ENCODE assay signal across 39 cellular contexts in genomic region chr9:26540094-26540493, GRCh38.
"Had no signal": no experiment of that assay in that cellular context is flagged by ENCODE, and none has a peak within 500 bp of the region (broad histone marks: within the 10 kb centered on the region; RNA-seq: fewer than 3 reads in every experiment).

No MANE protein-coding gene starts in this region.

- H3K27me3 Mint-ChIP-seq: activated naive CD4-positive, alpha-beta T cell treated with anti-CD3 and anti-CD28 coated beads, Interleukin-2, amount 10 ng/mL, durations not matched to agents 7 days and 5 days; activated naive CD4-positive, alpha-beta T cell treated with anti-CD3 and anti-CD28 coated beads, Interleukin-2, amount 50 U/mL, for 24 hours; activated naive CD8-positive, alpha-beta T cell; activated naive CD8-positive, alpha-beta T cell treated with anti-CD3 and anti-CD28 coated beads for 36 hours; activated naive CD8-positive, alpha-beta T cell treated with anti-CD3 and anti-CD28 coated beads, Interleukin-2, amount 10 ng/mL, durations not matched to agents 7 days and 5 days; activated naive CD8-positive, alpha-beta T cell treated with anti-CD3 and anti-CD28 coated beads, Interleukin-2, amount 50 U/mL, for 24 hours; activated T-cell treated with anti-CD3 and anti-CD28 coated beads, Interleukin-2, amount 50 U/mL, for 24 hours; activated T-helper 17 cell treated with anti-CD3 and anti-CD28 coated beads, Interleukin-2, amount 50 U/mL, for 72 hours; central memory CD8-positive, alpha-beta T cell had no signal

- ATAC-seq: activated naive CD4-positive, alpha-beta T cell treated with anti-CD3 and anti-CD28 coated beads, Interleukin-2, amount 50 U/mL, for 72 hours; activated naive CD8-positive, alpha-beta T cell treated with anti-CD3 and anti-CD28 coated beads, Interleukin-2, amount 50 U/mL, for 24 hours; activated T-cell treated with anti-CD3 and anti-CD28 coated beads, Interleukin-2, amount 50 U/mL, for 4 hours; activated T-cell treated with anti-CD3 and anti-CD28 coated beads, Interleukin-2, amount 50 U/mL, for 72 hours; activated T-helper 17 cell treated with anti-CD3 and anti-CD28 coated beads, Interleukin-2, amount 50 U/mL, for 72 hours; body of pancreas had no signal

- H3K36me3 Mint-ChIP-seq: activated naive CD4-positive, alpha-beta T cell treated with anti-CD3 and anti-CD28 coated beads, Interleukin-2, amount 10 ng/mL, durations not matched to agents 7 days and 5 days; activated naive CD4-positive, alpha-beta T cell treated with anti-CD3 and anti-CD28 coated beads, Interleukin-2, amount 50 U/mL, for 24 hours; activated naive CD4-positive, alpha-beta T cell treated with anti-CD3 and anti-CD28 coated beads, Interleukin-2, amount 50 U/mL, for 72 hours; activated naive CD8-positive, alpha-beta T cell; activated naive CD8-positive, alpha-beta T cell treated with anti-CD3 and anti-CD28 coated beads for 36 hours; activated naive CD8-positive, alpha-beta T cell treated with anti-CD3 and anti-CD28 coated beads, Interleukin-2, amount 10 ng/mL, durations not matched to agents 7 days and 5 days; brain had no signal

- H3K4me3 Mint-ChIP-seq: activated naive CD4-positive, alpha-beta T cell treated with anti-CD3 and anti-CD28 coated beads for 36 hours; activated naive CD4-positive, alpha-beta T cell treated with anti-CD3 and anti-CD28 coated beads, Interleukin-2, amount 10 ng/mL, durations not matched to agents 7 days and 5 days; activated naive CD4-positive, alpha-beta T cell treated with anti-CD3 and anti-CD28 coated beads, Interleukin-2, amount 50 U/mL, for 24 hours; activated naive CD8-positive, alpha-beta T cell; activated naive CD8-positive, alpha-beta T cell treated with anti-CD3 and anti-CD28 coated beads for 36 hours; activated naive CD8-positive, alpha-beta T cell treated with anti-CD3 and anti-CD28 coated beads, Interleukin-2, amount 10 ng/mL, durations not matched to agents 7 days and 5 days; activated naive CD8-positive, alpha-beta T cell treated with anti-CD3 and anti-CD28 coated beads, Interleukin-2, amount 50 U/mL, for 24 hours; activated T-cell treated with anti-CD3 and anti-CD28 coated beads, Interleukin-2, amount 50 U/mL, for 24 hours; activated T-cell treated with anti-CD3 and anti-CD28 coated beads, Interleukin-2, amount 50 U/mL, for 4 hours; activated T-cell treated with anti-CD3 and anti-CD28 coated beads, Interleukin-2, amount 50 U/mL, for 72 hours; activated T-helper 1 cell treated with anti-CD3 and anti-CD28 coated beads, Interleukin-12 subunit alpha, Interleukin-12 subunit beta, Interleukin-2, Interleukin-4 antibody, amounts not matched to agents 30 ng/mL and 10 ng/mL and 1 ng/mL, durations not matched to agents 14 hours and 24 hours and 36 hours; activated T-helper 17 cell treated with anti-CD3 and anti-CD28 coated beads, Interleukin-2, amount 50 U/mL, for 72 hours; brain; central memory CD8-positive, alpha-beta T cell had no signal

- H3K36me3 ChIP-seq: adrenal gland, ascending aorta, brain microvascular endothelial cell, breast epithelium, cardiac muscle cell had no signal

- H3K4me1 Mint-ChIP-seq: activated naive CD4-positive, alpha-beta T cell treated with anti-CD3 and anti-CD28 coated beads, Interleukin-2, amount 10 ng/mL, durations not matched to agents 7 days and 5 days; activated naive CD4-positive, alpha-beta T cell treated with anti-CD3 and anti-CD28 coated beads, Interleukin-2, amount 50 U/mL, for 24 hours; activated naive CD8-positive, alpha-beta T cell treated with anti-CD3 and anti-CD28 coated beads for 36 hours; activated naive CD8-positive, alpha-beta T cell treated with anti-CD3 and anti-CD28 coated beads, Interleukin-2, amount 10 ng/mL, durations not matched to agents 7 days and 5 days; activated naive CD8-positive, alpha-beta T cell treated with anti-CD3 and anti-CD28 coated beads, Interleukin-2, amount 50 U/mL, for 24 hours; activated T-helper 17 cell treated with anti-CD3 and anti-CD28 coated beads, Interleukin-2, amount 50 U/mL, for 72 hours; brain; central memory CD8-positive, alpha-beta T cell had no signal

- DNase-seq: activated effector memory CD4-positive, alpha-beta T cell treated with anti-CD3 and anti-CD28 coated beads, Interleukin-2, amount 50 U/mL, for 16 hours; activated effector memory CD4-positive, alpha-beta T cell treated with Interleukin-2 at 50 U/mL for 16 hours; activated gamma-delta T cell; activated gamma-delta T cell treated with Interleukin-2 at 50 U/mL for 16 hours; activated naive CD4-positive, alpha-beta T cell; activated naive CD4-positive, alpha-beta T cell treated with anti-CD3 and anti-CD28 coated beads for 36 hours; activated naive CD4-positive, alpha-beta T cell treated with anti-CD3 and anti-CD28 coated beads, Interleukin-2, amount 10 ng/mL, durations not matched to agents 7 days and 5 days; activated naive CD4-positive, alpha-beta T cell treated with anti-CD3 and anti-CD28 coated beads, Interleukin-2, amount 50 U/mL, for 16 hours; activated naive CD4-positive, alpha-beta T cell treated with Interleukin-2 at 50 U/mL for 16 hours; activated naive CD8-positive, alpha-beta T cell treated with anti-CD3 and anti-CD28 coated beads for 36 hours; activated naive CD8-positive, alpha-beta T cell treated with anti-CD3 and anti-CD28 coated beads, Interleukin-2, amount 10 ng/mL, durations not matched to agents 7 days and 5 days; activated naive CD8-positive, alpha-beta T cell treated with anti-CD3 and anti-CD28 coated beads, Interleukin-2, amount 50 U/mL, for 24 hours; activated T-cell treated with anti-CD3 and anti-CD28 coated beads, Interleukin-2, amount 50 U/mL, for 24 hours; activated T-cell treated with anti-CD3 and anti-CD28 coated beads, Interleukin-2, amount 50 U/mL, for 4 hours; activated T-cell treated with anti-CD3 and anti-CD28 coated beads, Interleukin-2, amount 50 U/mL, for 48 hours; activated T-cell treated with anti-CD3 and anti-CD28 coated beads, Interleukin-2, amount 50 U/mL, for 72 hours; adrenal gland; amniotic stem cell; amygdala; anterior cingulate cortex; aorta; body of pancreas; brain microvascular endothelial cell; caudate nucleus; central memory CD4-positive, alpha-beta T cell; cerebellar nuclear complex had no signal

- H3K4me3 ChIP-seq: adrenal gland, ascending aorta, body of pancreas, breast epithelium, cardiac muscle cell had no signal

- H3K9me3 ChIP-seq: adrenal gland, ascending aorta, body of pancreas, breast epithelium had no signal

- H3K27ac ChIP-seq: adrenal gland, ascending aorta, body of pancreas, brain microvascular endothelial cell, breast epithelium, cardiac muscle cell had no signal

- H3K4me1 ChIP-seq: adrenal gland, ascending aorta, body of pancreas, breast epithelium had no signal

- H3K27me3 ChIP-seq: adrenal gland, ascending aorta, body of pancreas, brain microvascular endothelial cell, breast epithelium, cardiac muscle cell had no signal

- FAIRE-seq: astrocyte, bronchial epithelial cell had no signal

- H3K27ac Mint-ChIP-seq: activated naive CD4-positive, alpha-beta T cell treated with anti-CD3 and anti-CD28 coated beads for 36 hours; activated naive CD4-positive, alpha-beta T cell treated with anti-CD3 and anti-CD28 coated beads, Interleukin-2, amount 10 ng/mL, durations not matched to agents 7 days and 5 days; activated naive CD4-positive, alpha-beta T cell treated with anti-CD3 and anti-CD28 coated beads, Interleukin-2, amount 50 U/mL, for 24 hours; activated naive CD4-positive, alpha-beta T cell treated with anti-CD3 and anti-CD28 coated beads, Interleukin-2, amount 50 U/mL, for 72 hours; activated naive CD8-positive, alpha-beta T cell; activated naive CD8-positive, alpha-beta T cell treated with anti-CD3 and anti-CD28 coated beads for 36 hours; activated naive CD8-positive, alpha-beta T cell treated with anti-CD3 and anti-CD28 coated beads, Interleukin-2, amount 10 ng/mL, durations not matched to agents 7 days and 5 days; activated naive CD8-positive, alpha-beta T cell treated with anti-CD3 and anti-CD28 coated beads, Interleukin-2, amount 50 U/mL, for 24 hours; activated T-cell treated with anti-CD3 and anti-CD28 coated beads, Interleukin-2, amount 50 U/mL, for 24 hours; activated T-cell treated with anti-CD3 and anti-CD28 coated beads, Interleukin-2, amount 50 U/mL, for 72 hours; activated T-helper 1 cell treated with anti-CD3 and anti-CD28 coated beads, Interleukin-12 subunit alpha, Interleukin-12 subunit beta, Interleukin-2, Interleukin-4 antibody, amounts not matched to agents 30 ng/mL and 10 ng/mL and 1 ng/mL, durations not matched to agents 14 hours and 24 hours and 36 hours; activated T-helper 17 cell treated with anti-CD3 and anti-CD28 coated beads, Interleukin-2, amount 50 U/mL, for 72 hours; activated T-helper 2 cell treated with anti-CD3 and anti-CD28 coated beads, Interferon-gamma antibody, Interleukin-2, Interleukin-4, amounts not matched to agents 10 μg/mL and 5 μg/mL and 100 μg/mL, durations not matched to agents 14 hours and 24 hours and 36 hours; brain had no signal
